ENCODE assay signal across 21 cellular contexts in genomic region chr6:149472241-149472640, GRCh38. TPM values are rescaled to one million over a fixed set of nuclear protein-coding genes. Genes with fewer than 3 reads are reported as not detected.
DNase-seq lines count a peak whose midpoint lies in the region; ATAC-seq, FAIRE-seq and TF ChIP-seq lines count a peak whose summit lies in the region.
"Had no signal": no experiment of that assay in that cellular context is flagged by ENCODE, and none has a peak within 500 bp of the region (broad histone marks: within the 10 kb centered on the region; RNA-seq: fewer than 3 reads in every experiment).

No MANE protein-coding gene starts in this region.

- TF ChIP-seq POLR2A in GM12892 (IDR thresholded peaks at IDR 0.05; ENCODE audit: low read depth, low read length) = no peak

- peak overlapping the region; percentile 3 to 43 for H3K4me3 Mint-ChIP-seq in activated T-cell treated with anti-CD3 and anti-CD28 coated beads, Interleukin-2, amount 50 U/mL, for 72 hours
- H3K4me3 Mint-ChIP-seq in activated T-helper 1 cell treated with anti-CD3 and anti-CD28 coated beads, Interleukin-12 subunit alpha, Interleukin-12 subunit beta, Interleukin-2, Interleukin-4 antibody, amounts not matched to agents 30 ng/mL and 10 ng/mL and 1 ng/mL, durations not matched to agents 14 hours and 24 hours and 36 hours = no peak overlapping the region
- H3K4me3 Mint-ChIP-seq in stimulated activated effector memory CD8-positive, alpha-beta T cell treated with anti-CD3 and anti-CD28 coated beads, Interleukin-12 subunit alpha, Interleukin-12 subunit beta, amount 100 ng/mL, for 72 hours = peak overlapping the region; percentile 16
- H3K4me3 Mint-ChIP-seq: natural killer cell treated with Interleukin-12 subunit alpha and Interleukin-12 subunit beta and Interleukin-15 and Interleukin-18, amount 100 ng/mL, for 72 hours had no signal

- no peaks in the 10 kb centered on the region for H3K9me3 Mint-ChIP-seq in activated T-cell treated with anti-CD3 and anti-CD28 coated beads, Interleukin-2, amount 50 U/mL, for 72 hours
- H3K9me3 Mint-ChIP-seq in activated T-helper 1 cell treated with anti-CD3 and anti-CD28 coated beads, Interleukin-12 subunit alpha, Interleukin-12 subunit beta, Interleukin-2, Interleukin-4 antibody, amounts not matched to agents 30 ng/mL and 10 ng/mL and 1 ng/mL, durations not matched to agents 14 hours and 24 hours and 36 hours = no peaks in the 10 kb centered on the region
- H3K9me3 Mint-ChIP-seq in stimulated activated effector memory CD8-positive, alpha-beta T cell treated with anti-CD3 and anti-CD28 coated beads, Interleukin-12 subunit alpha, Interleukin-12 subunit beta, amount 100 ng/mL, for 72 hours = no peaks in the 10 kb centered on the region
- H3K9me3 Mint-ChIP-seq: natural killer cell treated with Interleukin-12 subunit alpha and Interleukin-12 subunit beta and Interleukin-15 and Interleukin-18, amount 100 ng/mL, for 72 hours had no signal

- no peaks in the 10 kb centered on the region for H3K27me3 Mint-ChIP-seq in activated T-cell treated with anti-CD3 and anti-CD28 coated beads, Interleukin-2, amount 50 U/mL, for 72 hours (ENCODE audit: low read depth)
- no peaks in the 10 kb centered on the region for H3K27me3 Mint-ChIP-seq in activated T-helper 1 cell treated with anti-CD3 and anti-CD28 coated beads, Interleukin-12 subunit alpha, Interleukin-12 subunit beta, Interleukin-2, Interleukin-4 antibody, amounts not matched to agents 30 ng/mL and 10 ng/mL and 1 ng/mL, durations not matched to agents 14 hours and 24 hours and 36 hours (ENCODE audit: insufficient read depth)
- H3K27me3 Mint-ChIP-seq: natural killer cell treated with Interleukin-12 subunit alpha and Interleukin-12 subunit beta and Interleukin-15 and Interleukin-18, amount 100 ng/mL, for 72 hours had no signal

- ATAC-seq in activated T-cell treated with anti-CD3 and anti-CD28 coated beads, Interleukin-2, amount 50 U/mL, for 72 hours (replicated peaks in 1 of 2) = peak; percentile 32 to 41
- peak; percentile 15 for ATAC-seq in stimulated activated effector memory CD8-positive, alpha-beta T cell treated with anti-CD3 and anti-CD28 coated beads, Interleukin-12 subunit alpha, Interleukin-12 subunit beta, amount 100 ng/mL, for 72 hours
- ATAC-seq: left lobe of liver; natural killer cell treated with Interleukin-12 subunit alpha and Interleukin-12 subunit beta and Interleukin-15 and Interleukin-18, amount 100 ng/mL, for 72 hours; Panc1 had no signal

- H3K36me3 Mint-ChIP-seq in activated T-cell treated with anti-CD3 and anti-CD28 coated beads, Interleukin-2, amount 50 U/mL, for 72 hours (ENCODE audit: insufficient read depth in 2 of 2) = peaks cover 23 to 30% of the 10 kb centered on the region in 2 donors
- peaks cover 38% of the 10 kb centered on the region for H3K36me3 Mint-ChIP-seq in activated T-helper 1 cell treated with anti-CD3 and anti-CD28 coated beads, Interleukin-12 subunit alpha, Interleukin-12 subunit beta, Interleukin-2, Interleukin-4 antibody, amounts not matched to agents 30 ng/mL and 10 ng/mL and 1 ng/mL, durations not matched to agents 14 hours and 24 hours and 36 hours (ENCODE audit: low read depth)
- peaks cover 100% of the 10 kb centered on the region for H3K36me3 Mint-ChIP-seq in stimulated activated effector memory CD8-positive, alpha-beta T cell treated with anti-CD3 and anti-CD28 coated beads, Interleukin-12 subunit alpha, Interleukin-12 subunit beta, amount 100 ng/mL, for 72 hours
- H3K36me3 Mint-ChIP-seq: natural killer cell treated with Interleukin-12 subunit alpha and Interleukin-12 subunit beta and Interleukin-15 and Interleukin-18, amount 100 ng/mL, for 72 hours had no signal

- intact Hi-C loops in activated T-helper 1 cell treated with anti-CD3 and anti-CD28 coated beads, Interleukin-12 subunit alpha, Interleukin-12 subunit beta, Interleukin-2, Interleukin-4 antibody, amounts not matched to agents 30 ng/mL and 10 ng/mL and 1 ng/mL, durations not matched to agents 14 hours and 24 hours and 36 hours (cut with micrococcal nuclease) = no loop called here

- no peak for DNase-seq in activated T-cell treated with anti-CD3 and anti-CD28 coated beads, Interleukin-2, amount 50 U/mL, for 72 hours
- DNase-seq in activated T-cell treated with anti-CD3 and anti-CD28 coated beads, Interleukin-2, amount 50 U/mL, for 48 hours = no peak
- no peak for DNase-seq in GM12892 (ENCODE audit: insufficient read length)
- DNase-seq in activated T-helper 1 cell treated with anti-CD3 and anti-CD28 coated beads, Interleukin-12 subunit alpha, Interleukin-12 subunit beta, Interleukin-2, Interleukin-4 antibody, amounts not matched to agents 30 ng/mL and 10 ng/mL and 1 ng/mL, durations not matched to agents 14 hours and 24 hours and 36 hours (ENCODE audit: low spot score) = no peak
- no peak for DNase-seq in stimulated activated effector memory CD8-positive, alpha-beta T cell treated with anti-CD3 and anti-CD28 coated beads, Interleukin-12 subunit alpha, Interleukin-12 subunit beta, amount 100 ng/mL, for 72 hours (ENCODE audit: low spot score in 2 of 2)
- no peak for DNase-seq in cortex of kidney (lab: John Stamatoyannopoulos, UW)
- no peak for DNase-seq in NCI-H1436 treated with DMSO at 0.1 percent for 48 hours (lab: John Stamatoyannopoulos, UW)
- no peak for DNase-seq in islet precursor cell
- DNase-seq: activated gamma-delta T cell, aorta, C1 segment of cervical spinal cord, caudate nucleus, heart left ventricle, NCI-H2081 treated with DMSO at 0.1 percent for 48 hours, ovary, right cardiac atrium had no signal

- FAIRE-seq in GM12892 (lab: Jason Lieb, UNC) = peak; percentile 57
- FAIRE-seq: urothelium cell line had no signal

- peaks cover 55% of the 10 kb centered on the region for H3K4me1 Mint-ChIP-seq in activated T-cell treated with anti-CD3 and anti-CD28 coated beads, Interleukin-2, amount 50 U/mL, for 72 hours (ENCODE audit: low read depth)
- H3K4me1 Mint-ChIP-seq in activated T-helper 1 cell treated with anti-CD3 and anti-CD28 coated beads, Interleukin-12 subunit alpha, Interleukin-12 subunit beta, Interleukin-2, Interleukin-4 antibody, amounts not matched to agents 30 ng/mL and 10 ng/mL and 1 ng/mL, durations not matched to agents 14 hours and 24 hours and 36 hours (ENCODE audit: low read depth) = peaks cover 39% of the 10 kb centered on the region
- H3K4me1 Mint-ChIP-seq in stimulated activated effector memory CD8-positive, alpha-beta T cell treated with anti-CD3 and anti-CD28 coated beads, Interleukin-12 subunit alpha, Interleukin-12 subunit beta, amount 100 ng/mL, for 72 hours = peaks cover 48% of the 10 kb centered on the region

- H3K27ac Mint-ChIP-seq in activated T-cell treated with anti-CD3 and anti-CD28 coated beads, Interleukin-2, amount 50 U/mL, for 72 hours = no peak overlapping the region
- H3K27ac Mint-ChIP-seq in activated T-helper 1 cell treated with anti-CD3 and anti-CD28 coated beads, Interleukin-12 subunit alpha, Interleukin-12 subunit beta, Interleukin-2, Interleukin-4 antibody, amounts not matched to agents 30 ng/mL and 10 ng/mL and 1 ng/mL, durations not matched to agents 14 hours and 24 hours and 36 hours = peak overlapping the region; percentile 58
- H3K27ac Mint-ChIP-seq in stimulated activated effector memory CD8-positive, alpha-beta T cell treated with anti-CD3 and anti-CD28 coated beads, Interleukin-12 subunit alpha, Interleukin-12 subunit beta, amount 100 ng/mL, for 72 hours = peak overlapping the region; percentile 85
- H3K27ac Mint-ChIP-seq: natural killer cell treated with Interleukin-12 subunit alpha and Interleukin-12 subunit beta and Interleukin-15 and Interleukin-18, amount 100 ng/mL, for 72 hours had no signal

RNA-seq across cellular contexts. Expression of gene ZC3H12D, which starts 12.6 kb away (rescaled TPM):
- total RNA-seq in activated T-cell treated with anti-CD3 and anti-CD28 coated beads, Interleukin-2, amount 50 U/mL, for 72 hours = 100 to 1,000 TPM; 106 to 170 TPM
- 8.8 TPM for polyA plus RNA-seq in GM12892 (2012; ENCODE audit: missing spikeins)
- 94.7 and 96.7 TPM in 2 replicates for total RNA-seq in activated T-helper 1 cell treated with anti-CD3 and anti-CD28 coated beads, Interleukin-12 subunit alpha, Interleukin-12 subunit beta, Interleukin-2, Interleukin-4 antibody, amounts not matched to agents 30 ng/mL and 10 ng/mL and 1 ng/mL, durations not matched to agents 14 hours and 24 hours and 36 hours
- total RNA-seq: SK-MEL-5 had no signal
